In the genomic region with DNA sequence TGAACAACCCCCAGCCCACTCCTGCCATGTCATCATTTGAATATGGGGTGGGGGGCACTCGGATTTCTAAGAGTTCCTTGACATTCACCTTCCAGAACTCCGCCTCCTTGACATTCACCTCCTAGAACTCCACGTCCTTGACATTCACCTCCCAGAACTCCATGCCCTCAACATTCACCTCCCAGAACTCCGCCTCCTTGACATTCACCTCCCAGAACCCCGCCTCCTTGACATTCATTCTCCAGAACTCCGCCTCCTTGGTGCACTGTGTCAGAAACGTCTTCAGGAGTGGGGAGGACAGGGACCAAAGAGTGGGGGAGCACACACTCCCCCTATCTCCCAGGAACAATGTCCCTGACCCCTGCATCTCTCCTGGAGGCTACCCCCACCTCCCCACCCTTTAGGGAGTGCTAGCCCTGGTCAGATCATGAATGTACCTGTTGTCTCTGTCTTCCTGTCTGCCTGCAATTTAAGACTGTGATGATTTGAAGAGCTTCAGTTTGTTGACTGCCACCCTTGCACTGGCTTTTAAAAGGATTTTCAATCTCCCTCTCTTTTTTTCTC, we compare ENCODE assay signal across 20 cellular contexts.
"Had no signal": no experiment of that assay in that cellular context is flagged by ENCODE, and none has a peak within 500 bp of the region (broad histone marks: within the 10 kb centered on the region; RNA-seq: fewer than 3 reads in every experiment).

No MANE protein-coding gene starts in this region.

- H3K4me1 ChIP-seq: lower lobe of right lung, neural progenitor cell had no signal

- H3K27ac ChIP-seq: hepatocyte, lower lobe of right lung, neural progenitor cell, thoracic aorta, VCaP had no signal

- DNase-seq: activated CD4-positive, alpha-beta T cell treated with anti-CD3 and anti-CD28 coated beads, Interleukin-2, amount 50 U/mL, for 1 hour; activated CD4-positive, CD25-positive, alpha-beta regulatory T cell treated with anti-CD3 and anti-CD28 coated beads, Interleukin-2, amount 50 U/mL, for 72 hours; activated CD8-positive, alpha-beta T cell treated with anti-CD3 and anti-CD28 coated beads, Interleukin-2, amount 10 ng/mL, durations not matched to agents 7 days and 5 days; aorta; glutamatergic neuron; lower lobe of right lung; naive thymus-derived CD4-positive, alpha-beta T cell; retina; stimulated activated CD4-positive, alpha-beta T cell treated with anti-CD3 and anti-CD28 coated beads, Interleukin-4, amount 100 ng/mL, for 1 hour; stimulated activated naive CD4-positive, alpha-beta T cell; T-cell had no signal

- H3K4me2 ChIP-seq: hepatocyte, neural progenitor cell had no signal

- H3K36me3 ChIP-seq: lower lobe of right lung, neural progenitor cell, thoracic aorta had no signal

- H3K27me3 ChIP-seq: hepatocyte, neural progenitor cell had no signal

- ATAC-seq: activated CD8-positive, alpha-beta T cell treated with anti-CD3 and anti-CD28 coated beads, Interleukin-2, amount 10 ng/mL, durations not matched to agents 7 days and 5 days; activated naive CD4-positive, alpha-beta T cell treated with anti-CD3 and anti-CD28 coated beads, Interleukin-2, amount 50 U/mL, for 72 hours; esophagus mucosa; left lobe of liver; lower lobe of right lung; naive thymus-derived CD4-positive, alpha-beta T cell; T-cell had no signal

- H3K79me2 ChIP-seq: hepatocyte had no signal

- H2AFZ ChIP-seq: hepatocyte, neural progenitor cell had no signal

- H3K9ac ChIP-seq: neural progenitor cell had no signal

- H3K9me3 ChIP-seq: lower lobe of right lung, thoracic aorta had no signal

- FAIRE-seq: frontal cortex, keratinocyte had no signal

- H3K4me3 ChIP-seq: hepatocyte, lower lobe of right lung, neural progenitor cell, thoracic aorta had no signal
